8 cellular contexts compared by ENCODE assay signal in the genomic region with DNA sequence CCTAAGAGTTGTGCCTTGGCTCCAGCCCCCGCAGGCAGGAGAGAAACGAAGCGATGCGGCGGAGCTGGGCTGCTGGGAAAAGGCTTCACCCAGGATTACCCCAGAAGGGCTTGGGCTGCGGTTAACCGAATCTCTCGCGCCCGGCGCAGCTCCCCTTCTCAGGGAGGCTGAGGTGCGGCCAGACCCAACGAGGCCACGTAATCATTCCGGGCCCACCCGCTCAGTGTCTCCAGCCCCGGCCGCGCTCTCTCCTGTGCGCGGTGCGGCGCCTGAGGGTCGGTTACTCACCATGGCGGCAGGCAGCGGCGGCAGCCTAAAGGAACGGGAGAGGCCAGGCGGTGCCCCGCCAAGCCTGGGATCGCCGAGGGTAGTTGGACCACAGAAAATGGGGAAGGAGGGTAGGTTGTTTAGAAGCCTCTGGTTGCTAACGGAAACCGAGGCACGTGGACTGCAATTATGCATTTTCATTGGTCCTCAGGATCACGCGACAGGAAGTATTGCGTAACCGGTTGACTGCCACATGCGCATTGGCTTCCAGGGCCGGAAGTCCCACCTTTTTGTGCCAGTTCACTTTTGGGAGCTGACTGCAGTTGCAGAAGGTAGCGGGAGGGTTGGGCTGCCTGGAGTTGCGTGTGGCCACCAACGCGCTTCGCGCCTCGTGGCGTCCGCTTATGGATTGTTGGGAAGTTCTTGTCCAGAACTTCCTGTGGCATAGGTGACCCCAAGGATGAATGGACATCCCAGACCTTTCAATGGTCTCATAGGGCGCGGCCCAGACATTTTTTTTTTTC. TPM values are rescaled to one million over a fixed set of nuclear protein-coding genes. Genes with fewer than 3 reads are reported as not detected.
DNase-seq lines count a peak whose midpoint lies in the region; ATAC-seq and TF ChIP-seq lines count a peak whose summit lies in the region.

A gene with protein sequence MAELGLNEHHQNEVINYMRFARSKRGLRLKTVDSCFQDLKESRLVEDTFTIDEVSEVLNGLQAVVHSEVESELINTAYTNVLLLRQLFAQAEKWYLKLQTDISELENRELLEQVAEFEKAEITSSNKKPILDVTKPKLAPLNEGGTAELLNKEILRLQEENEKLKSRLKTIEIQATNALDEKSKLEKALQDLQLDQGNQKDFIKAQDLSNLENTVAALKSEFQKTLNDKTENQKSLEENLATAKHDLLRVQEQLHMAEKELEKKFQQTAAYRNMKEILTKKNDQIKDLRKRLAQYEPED (minus strand): TSS at position 419 of the 791 bp plus-strand sequence. CDS start 128 bp downstream, at position 291.

- 3% methylated on average over 51 to 52 of the region's 52 CpGs for WGBS in aorta, 2 donors

- peak; percentile 98 for ATAC-seq in HG02885 (IDR thresholded peaks at IDR 0.05; ENCODE audit: poor library complexity, unreplicated experiment)
- ATAC-seq in aorta (ENCODE audit: low FRiP score): peak; percentile 96

- H3K4me1 ChIP-seq in aorta (ENCODE audit: control insufficient read depth in 1 of 2, insufficient read depth in 2 of 2, low read length in 2 of 2): no peaks in the 10 kb centered on the region

- intact Hi-C loops in aorta (cut with DNase I): loop anchor here in 1 of 2 donors (2.0 kb wide), 1 partner anchor 237 kb away; no protein-coding TSS in a partner anchor

- peaks cover 0 to 4% of the 10 kb centered on the region in 2 donors for H3K36me3 ChIP-seq in aorta (ENCODE audit: control insufficient read depth in 1 of 2, insufficient read depth in 2 of 2, low read length in 1 of 2)

- no peaks in the 10 kb centered on the region for H3K27me3 ChIP-seq in aorta (ENCODE audit: control insufficient read depth in 1 of 2, insufficient read depth in 2 of 2, low read length in 1 of 2)

- H3K4me3 ChIP-seq in GM12875 (ENCODE audit: low read depth, low read length) (peak within 1 kb of the TSS; percentile 64), aorta (ENCODE audit: low read length in 2 of 2) (peak within 1 kb of the TSS; percentile 42 to 75)

- no peaks in the 10 kb centered on the region for H3K9me3 ChIP-seq in aorta (ENCODE audit: control insufficient read depth, low read length)

- no peak for TF ChIP-seq CTCF in GM12875 (IDR thresholded peaks at IDR 0.05; ENCODE audit: borderline replicate concordance, insufficient read depth, low read depth, low read length)

- no peak within 1 kb of the TSS for H3K27ac ChIP-seq in aorta (ENCODE audit: low read depth in 1 of 2, low read length in 2 of 2)

- DNase-seq in NCI-H2029 (lab: John Stamatoyannopoulos, UW) (peak; percentile 99), T1000 (lab: John Stamatoyannopoulos, UW) (peak; percentile 94), astrocyte of the hippocampus (ENCODE audit: low read depth, low spot score) (peak; percentile 98), hippocampal formation (lab: John Stamatoyannopoulos, UW) (peak; percentile 83 to 84), renal cortical epithelial cell (ENCODE audit: low read depth) (peak; percentile 98), aorta (peak; percentile 93 to 96)

RNA-seq across cellular contexts. Expression of the gene that starts here (rescaled TPM):
- 15.5 and 49.4 TPM in 2 replicates for total RNA-seq in renal cortical epithelial cell
- 10 to 100 TPM in 1 of 2 donors, 1 to 10 TPM in 1; 9.8 to 16.3 TPM for total RNA-seq in aorta
- polyA plus RNA-seq in aorta: 10 to 100 TPM; 10.9 to 11.3 TPM
